12 cellular contexts compared by ENCODE assay signal in the genomic region with DNA sequence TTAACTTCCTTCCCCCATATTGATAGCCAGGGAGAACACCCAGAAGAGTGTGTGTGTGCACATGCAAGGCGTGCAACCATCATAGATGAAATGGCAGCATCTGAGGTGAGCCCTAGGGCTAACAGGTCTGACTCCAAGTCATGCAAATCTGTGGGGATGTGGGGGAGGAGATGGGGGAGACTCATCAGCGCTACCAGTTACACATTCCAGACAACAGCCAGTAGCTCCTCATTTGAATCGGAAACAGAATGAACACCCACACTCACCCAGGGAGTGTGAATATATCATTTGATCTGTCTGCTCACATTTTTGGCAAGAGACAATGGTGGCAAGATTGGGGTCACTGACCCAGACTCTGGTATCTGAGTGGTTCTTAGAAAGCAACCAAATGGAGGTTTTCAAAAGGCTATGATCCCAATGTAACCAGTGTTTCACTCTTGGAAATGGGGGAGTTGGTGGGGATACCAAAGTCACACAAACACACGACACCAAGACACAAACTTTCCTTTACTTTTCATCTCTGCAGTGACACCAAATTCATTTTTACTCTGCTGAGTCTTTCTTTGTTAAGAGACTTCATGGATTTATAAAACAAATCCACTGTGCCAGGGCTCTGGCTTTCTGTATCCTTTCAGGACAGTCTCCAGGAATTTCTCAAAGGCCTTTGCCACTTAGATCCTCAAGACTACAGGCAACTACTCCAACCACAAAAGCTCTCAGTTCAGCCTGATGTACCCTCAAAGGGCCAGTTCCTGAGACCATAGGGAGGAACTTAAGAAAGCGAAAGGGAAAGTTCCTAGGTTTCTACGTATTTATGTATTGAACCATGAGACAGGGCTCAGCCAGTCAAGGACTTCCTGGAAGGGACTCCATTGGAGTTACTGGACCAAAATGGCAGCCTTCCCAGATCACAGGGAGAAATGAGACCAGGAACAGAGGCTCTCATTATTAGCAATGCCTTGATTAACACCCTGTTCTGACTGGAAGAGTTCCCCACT. TPM values are rescaled to one million over a fixed set of nuclear protein-coding genes. Genes with fewer than 3 reads are reported as not detected.
DNase-seq lines count a peak whose midpoint lies in the region; ATAC-seq and TF ChIP-seq lines count a peak whose summit lies in the region.
"Had no signal": no experiment of that assay in that cellular context is flagged by ENCODE, and none has a peak within 500 bp of the region (broad histone marks: within the 10 kb centered on the region; RNA-seq: fewer than 3 reads in every experiment).

No MANE protein-coding gene starts in this region.

- TF ChIP-seq POLR2A in testis (IDR thresholded peaks at IDR 0.05), result no peak

- H3K36me3 ChIP-seq in OCI-LY3 (replicated peaks; ENCODE audit: low read depth, low read length) (no peaks in the 10 kb centered on the region), testis (ENCODE audit: low read depth, missing control alignments) (no peaks in the 10 kb centered on the region)

- H3K27ac ChIP-seq in OCI-LY3 (ENCODE audit: low read length) (no peak overlapping the region), testis (no peak overlapping the region)

- no peak overlapping the region for H3K4me3 Mint-ChIP-seq in activated CD8-positive, alpha-beta memory T cell treated with anti-CD3 and anti-CD28 coated beads, Interleukin-2, amount 10 ng/mL, durations not matched to agents 7 days and 5 days

- peaks cover 82% of the 10 kb centered on the region for H3K27me3 Mint-ChIP-seq in activated CD8-positive, alpha-beta memory T cell treated with anti-CD3 and anti-CD28 coated beads, Interleukin-2, amount 10 ng/mL, durations not matched to agents 7 days and 5 days

- no peaks in the 10 kb centered on the region for H3K36me3 Mint-ChIP-seq in activated CD8-positive, alpha-beta memory T cell treated with anti-CD3 and anti-CD28 coated beads, Interleukin-2, amount 10 ng/mL, durations not matched to agents 7 days and 5 days

- WGBS in testis, 2 donors, result 80 to 82% methylated on average over 6 of the region's 6 CpGs

- peaks cover 19% of the 10 kb centered on the region for H3K4me1 Mint-ChIP-seq in activated CD8-positive, alpha-beta memory T cell treated with anti-CD3 and anti-CD28 coated beads, Interleukin-2, amount 10 ng/mL, durations not matched to agents 7 days and 5 days

- peak; percentile 43 for ATAC-seq in activated CD8-positive, alpha-beta memory T cell treated with anti-CD3 and anti-CD28 coated beads, Interleukin-2, amount 10 ng/mL, durations not matched to agents 7 days and 5 days
- no peak for ATAC-seq in GM21381 (IDR thresholded peaks at IDR 0.05; ENCODE audit: unreplicated experiment)
- ATAC-seq: left cardiac atrium had no signal

- no peaks in the 10 kb centered on the region for H4K20me1 ChIP-seq in OCI-LY3 (ENCODE audit: insufficient read depth, low read length)

- intact Hi-C loops in testis (cut with DNase I; ENCODE audit: low total_unique reads), result no loop called here

- H3K27ac Mint-ChIP-seq in activated CD8-positive, alpha-beta memory T cell treated with anti-CD3 and anti-CD28 coated beads, Interleukin-2, amount 10 ng/mL, durations not matched to agents 7 days and 5 days, result no peak overlapping the region

- no peak for DNase-seq in activated CD8-positive, alpha-beta memory T cell treated with anti-CD3 and anti-CD28 coated beads, Interleukin-2, amount 10 ng/mL, durations not matched to agents 7 days and 5 days
- no peak for DNase-seq in activated CD8-positive, alpha-beta memory T cell treated with anti-CD3 and anti-CD28 coated beads, Interleukin-2, amount 50 U/mL, for 48 hours
- DNase-seq in fibroblast of mammary gland (ENCODE audit: low read depth), result no peak
- DNase-seq in testis, result peak; percentile 32
- DNase-seq in KG1 (lab: John Stamatoyannopoulos, UW), result no peak
- no peak for DNase-seq in NCI-H2171 (lab: John Stamatoyannopoulos, UW)
- DNase-seq: activated CD4-positive, CD25-positive, alpha-beta regulatory T cell treated with anti-CD3 and anti-CD28 coated beads, Interleukin-2, amount 50 U/mL, for 72 hours; left cardiac atrium; NCI-H510A; stimulated activated CD4-positive, alpha-beta T cell treated with anti-CD3 and anti-CD28 coated beads, Interleukin-1b, Interleukin-23, amount 100 ng/mL, for 48 hours had no signal

- no peaks in the 10 kb centered on the region for H3K9me3 Mint-ChIP-seq in activated CD8-positive, alpha-beta memory T cell treated with anti-CD3 and anti-CD28 coated beads, Interleukin-2, amount 10 ng/mL, durations not matched to agents 7 days and 5 days (ENCODE audit: low read depth)

- H3K27me3 ChIP-seq in OCI-LY3 (ENCODE audit: low read depth, low read length) (peaks cover 50% of the 10 kb centered on the region), testis (no peaks in the 10 kb centered on the region)

- no peaks in the 10 kb centered on the region for H3K4me1 ChIP-seq in OCI-LY3 (ENCODE audit: low read length)
- peaks cover 3% of the 10 kb centered on the region for H3K4me1 ChIP-seq in testis

- H2AFZ ChIP-seq in OCI-LY3 (ENCODE audit: low read depth, low read length), result no peak overlapping the region

- no peak overlapping the region for H3K9ac ChIP-seq in OCI-LY3 (ENCODE audit: low read length)

- H3K4me3 ChIP-seq in OCI-LY3 (ENCODE audit: low read length), result no peak overlapping the region
- H3K4me3 ChIP-seq in fibroblast of mammary gland (ENCODE audit: control insufficient read depth, low read depth, low read length), result peak overlapping the region; percentile 8
- no peak overlapping the region for H3K4me3 ChIP-seq in testis

- 0 out of 2 replicates have a peak overlapping the region, but pooled peaks have one; percentile 17 for H3K4me2 ChIP-seq in OCI-LY3 (ENCODE audit: low read length)

- TF ChIP-seq CTCF in OCI-LY3 (IDR thresholded peaks at IDR 0.05; ENCODE audit: low read depth, low read length) (no peak), fibroblast of mammary gland (conservative IDR thresholded peaks at IDR 0.05; ENCODE audit: control insufficient read depth, insufficient read depth, low read depth, low read length) (no peak), testis (IDR thresholded peaks at IDR 0.05) (no peak)

- no peaks in the 10 kb centered on the region for H3K9me3 ChIP-seq in OCI-LY3 (ENCODE audit: insufficient read depth, low read length)
- no peaks in the 10 kb centered on the region for H3K9me3 ChIP-seq in testis

- CTCF ChIA-PET in activated CD8-positive, alpha-beta memory T cell treated with anti-CD3 and anti-CD28 coated beads, Interleukin-2, amount 10 ng/mL, durations not matched to agents 7 days and 5 days (lab: Charles Lee), result interaction anchor here (0.6 kb wide), 1 partner anchor 516 kb away, joined by 3 read pairs; no protein-coding TSS in a partner anchor

- no peaks in the 10 kb centered on the region for H3K79me2 ChIP-seq in OCI-LY3 (ENCODE audit: low read length)

RNA-seq across cellular contexts. Expression of a gene that starts 2.2 kb away (rescaled TPM):
- total RNA-seq in activated CD8-positive, alpha-beta memory T cell treated with anti-CD3 and anti-CD28 coated beads, Interleukin-2, amount 10 ng/mL, durations not matched to agents 7 days and 5 days, result 1 to 10 TPM; 5.3 to 7.0 TPM
- total RNA-seq in testis, result 1 to 10 TPM; 1.1 to 2.7 TPM
- 2.5 TPM for polyA plus RNA-seq in testis (ENCODE audit: insufficient read depth, low read depth, low replicate concordance)
